Comparison of ENCODE assay signal across 20 cellular contexts in genomic region chr10:86064219-86064618, GRCh38.
"Had no signal": no experiment of that assay in that cellular context is flagged by ENCODE, and none has a peak within 500 bp of the region (broad histone marks: within the 10 kb centered on the region; RNA-seq: fewer than 3 reads in every experiment).

No MANE protein-coding gene starts in this region.

- H3K4me3 ChIP-seq: esophagus muscularis mucosa, gastroesophageal sphincter, heart left ventricle, lung, mucosa of descending colon, right lobe of liver, transverse colon, upper lobe of right lung, vagina had no signal

- H3K9me3 ChIP-seq: esophagus muscularis mucosa, gastroesophageal sphincter, heart left ventricle, mucosa of descending colon, right lobe of liver, transverse colon, upper lobe of right lung, vagina had no signal

- H3K27me3 ChIP-seq: foreskin keratinocyte, right lobe of liver, transverse colon, upper lobe of right lung, vagina had no signal

- DNase-seq: effector CD8-positive, alpha-beta T cell; foreskin keratinocyte; heart left ventricle; hippocampal formation; immature natural killer cell; mucosa of descending colon; naive B cell; right lobe of liver; stimulated activated CD4-positive, alpha-beta T cell treated with anti-CD3 and anti-CD28 coated beads, Interleukin-4, amount 100 ng/mL, for 4 hours; stimulated activated naive CD8-positive, alpha-beta T cell treated with anti-CD3 and anti-CD28 coated beads, Interleukin-15, Interleukin-2, amounts not matched to agents 100 U/mL and 50 U/mL, for 24 hours; transverse colon; upper lobe of right lung had no signal

- ATAC-seq: foreskin keratinocyte; gastroesophageal sphincter; heart left ventricle; left lobe of liver; mucosa of descending colon; natural killer cell treated with Interleukin-12 subunit alpha and Interleukin-12 subunit beta and Interleukin-15 and Interleukin-18, amount 100 ng/mL, for 72 hours; right lobe of liver; stimulated activated memory B cell treated with anti-CD40 and anti-IgM and Interleukin-4, amounts not matched to agents 10 μg/mL and 1 μg/mL and 100 μg/mL, for 72 hours; stimulated activated naive CD8-positive, alpha-beta T cell treated with anti-CD3 and anti-CD28 coated beads, Interleukin-15, Interleukin-2, amounts not matched to agents 100 U/mL and 50 U/mL, for 24 hours; upper lobe of right lung had no signal

- H3K4me1 ChIP-seq: esophagus muscularis mucosa, foreskin keratinocyte, gastroesophageal sphincter, heart left ventricle, parathyroid adenoma, right lobe of liver, transverse colon, upper lobe of right lung, vagina had no signal

- H3K36me3 ChIP-seq: esophagus muscularis mucosa, gastroesophageal sphincter, heart left ventricle, right lobe of liver, transverse colon, upper lobe of right lung, vagina had no signal

- H3K27ac ChIP-seq: esophagus muscularis mucosa, foreskin keratinocyte, gastroesophageal sphincter, heart left ventricle, parathyroid adenoma, right lobe of liver, transverse colon, upper lobe of right lung, vagina had no signal
